8 cellular contexts compared by ENCODE assay signal in genomic region chr1:209827384-209828261, GRCh38. TPM values are rescaled to one million over a fixed set of nuclear protein-coding genes. Genes with fewer than 3 reads are reported as not detected.
DNase-seq lines count a peak whose midpoint lies in the region; ATAC-seq and TF ChIP-seq lines count a peak whose summit lies in the region.

TSS of gene UTP25 (plus strand) at chr1:209827972. CDS start at chr1:209828064, 92 bp downstream.

- H3K36me3 ChIP-seq in mammary epithelial cell (ENCODE audit: insufficient read depth, low read length), result peaks cover 12% of the 10 kb centered on the region
- peaks cover 4% of the 10 kb centered on the region for H3K36me3 ChIP-seq in smooth muscle cell (ENCODE audit: low read depth)

- 17% methylated on average over 32 of the region's 51 CpGs for WGBS in mammary epithelial cell (ENCODE audit: low coverage, missing lambda C conversion rate)
- WGBS in smooth muscle cell (ENCODE audit: low lambda C conversion rate), result 27% methylated on average over 51 of the region's 51 CpGs

- H3K27me3 ChIP-seq in mammary epithelial cell (ENCODE audit: insufficient read depth, low read length) (no peaks in the 10 kb centered on the region), smooth muscle cell (ENCODE audit: low read depth) (no peaks in the 10 kb centered on the region)

- peak; percentile 77 for TF ChIP-seq CTCF in VCaP (conservative IDR thresholded peaks at IDR 0.05)
- TF ChIP-seq CTCF in mammary epithelial cell (conservative IDR thresholded peaks at IDR 0.05 in 1 of 2, IDR thresholded peaks at IDR 0.05 in 1 of 2; ENCODE audit: extremely low read depth in 1 of 2, insufficient read depth in 1 of 2, low read depth in 1 of 2, low read length in 2 of 2), result peak; percentile 77 to 79
- peak; percentile 52 for TF ChIP-seq CTCF in smooth muscle cell (IDR thresholded peaks at IDR 0.05; ENCODE audit: borderline replicate concordance, insufficient read depth, poor library complexity, severe bottlenecking)

- DNase-seq in AG08395 (ENCODE audit: low spot score) (peak; percentile 90), NCI-H2196 treated with DMSO at 0.1 percent for 48 hours (lab: John Stamatoyannopoulos, UW; ENCODE audit: unreplicated experiment) (peak; percentile 81), mammary epithelial cell (peak; percentile 95), iPS-NIHi7 (ENCODE audit: extremely low spot score) (peak; percentile 91), smooth muscle cell (lab: John Stamatoyannopoulos, UW; ENCODE audit: unreplicated experiment) (peak; percentile 59)

- H2AFZ ChIP-seq in mammary epithelial cell (ENCODE audit: low read depth, low read length), result peak within 1 kb of the TSS; percentile 77
- peak within 1 kb of the TSS; percentile 95 for H2AFZ ChIP-seq in smooth muscle cell (ENCODE audit: low read depth)

- no peaks in the 10 kb centered on the region for H4K20me1 ChIP-seq in mammary epithelial cell (ENCODE audit: insufficient read depth, low read length)
- no peaks in the 10 kb centered on the region for H4K20me1 ChIP-seq in smooth muscle cell (ENCODE audit: low read depth)

- dilution Hi-C loops in mammary epithelial cell (cut with HindIII; ENCODE audit: low sequenced_read_pairs), result loop anchor here (25.0 kb wide), 1 partner anchor 410 kb away; the partner anchor contains the start of gene SERTAD4

- H3K27ac ChIP-seq in VCaP, result peak within 1 kb of the TSS; percentile 66
- H3K27ac ChIP-seq in mammary epithelial cell (ENCODE audit: insufficient read depth, low read depth, low read length), result peak within 1 kb of the TSS; percentile 100
- peak within 1 kb of the TSS; percentile 62 for H3K27ac ChIP-seq in smooth muscle cell (ENCODE audit: low read depth)

- H3F3A ChIP-seq in smooth muscle cell (ENCODE audit: low read depth), result no peaks in the 10 kb centered on the region

- H3K9me3 ChIP-seq in mammary epithelial cell (replicated peaks; ENCODE audit: insufficient read depth, low read length), result no peaks in the 10 kb centered on the region
- H3K9me3 ChIP-seq in smooth muscle cell (replicated peaks; ENCODE audit: low read depth), result no peaks in the 10 kb centered on the region

- TSS peak; percentile 18 for BruUV-seq in mammary epithelial cell (replicated peaks; lab: Mats Ljungman, UMichigan)

- peak within 1 kb of the TSS; percentile 75 to 77 (median 76) for H3K4me3 ChIP-seq in mammary epithelial cell (replicated peaks in 1 of 3; ENCODE audit: insufficient read depth in 1 of 3, low read depth in 2 of 3, low read length in 3 of 3)
- peak within 1 kb of the TSS; percentile 85 for H3K4me3 ChIP-seq in smooth muscle cell

- in situ Hi-C loops in mammary epithelial cell (cut with MboI; ENCODE audit: low sequenced_read_pairs in 2 of 2), result no loop called here

- CTCF ChIA-PET in mammary epithelial cell (lab: Charles Lee; ENCODE audit: low non-redundant PET), result no interaction called here

- peak within 1 kb of the TSS; percentile 95 for H3K9ac ChIP-seq in mammary epithelial cell (ENCODE audit: insufficient read depth, low read length)
- peak within 1 kb of the TSS; percentile 52 for H3K9ac ChIP-seq in smooth muscle cell (ENCODE audit: low read depth)

- intact Hi-C loops in mammary epithelial cell (cut with micrococcal nuclease), result loop anchor here (5.0 kb wide), 1 partner anchor 35 kb away; no protein-coding TSS in a partner anchor

- peaks cover 56% of the 10 kb centered on the region for H3K4me1 ChIP-seq in mammary epithelial cell (ENCODE audit: insufficient read depth, low read length)
- no peaks in the 10 kb centered on the region for H3K4me1 ChIP-seq in smooth muscle cell (ENCODE audit: low read depth)

- peaks cover 39% of the 10 kb centered on the region for H3K79me2 ChIP-seq in mammary epithelial cell (ENCODE audit: insufficient read depth, low read length)
- peaks cover 6% of the 10 kb centered on the region for H3K79me2 ChIP-seq in smooth muscle cell (ENCODE audit: low read depth)

- peak within 1 kb of the TSS; percentile 82 for H3K4me2 ChIP-seq in mammary epithelial cell (ENCODE audit: insufficient read depth, low read depth, low read length)
- peak within 1 kb of the TSS; percentile 96 for H3K4me2 ChIP-seq in smooth muscle cell

- ATAC-seq in GM18873 (IDR thresholded peaks at IDR 0.05; ENCODE audit: low FRiP score, unreplicated experiment), result peak; percentile 90
- peak; percentile 94 for ATAC-seq in HG03139 (IDR thresholded peaks at IDR 0.05; ENCODE audit: unreplicated experiment)

RNA-seq across cellular contexts. Expression of gene UTP25, which starts in this region (rescaled TPM):
- total RNA-seq in mammary epithelial cell (10 to 100 TPM in 1 of 2 donors, 1 to 10 TPM in 1; 9.3 to 14.0 TPM), smooth muscle cell (5.2 and 6.2 TPM in 2 replicates)
- polyA plus RNA-seq in mammary epithelial cell (8.0 TPM), smooth muscle cell (2.3 and 2.9 TPM in 2 replicates)
- 8.3 TPM for polyA minus RNA-seq in mammary epithelial cell

Comparison
In these comparisons a context has a peak if more than half of its experiments do, and no peak if none do; other contexts are left out.
1. Peak in every context shown above with its lines: DNase-seq, ATAC-seq, H3K4me3 ChIP-seq and H3K27ac ChIP-seq.